36 cellular contexts compared by ENCODE assay signal in the genomic region with DNA sequence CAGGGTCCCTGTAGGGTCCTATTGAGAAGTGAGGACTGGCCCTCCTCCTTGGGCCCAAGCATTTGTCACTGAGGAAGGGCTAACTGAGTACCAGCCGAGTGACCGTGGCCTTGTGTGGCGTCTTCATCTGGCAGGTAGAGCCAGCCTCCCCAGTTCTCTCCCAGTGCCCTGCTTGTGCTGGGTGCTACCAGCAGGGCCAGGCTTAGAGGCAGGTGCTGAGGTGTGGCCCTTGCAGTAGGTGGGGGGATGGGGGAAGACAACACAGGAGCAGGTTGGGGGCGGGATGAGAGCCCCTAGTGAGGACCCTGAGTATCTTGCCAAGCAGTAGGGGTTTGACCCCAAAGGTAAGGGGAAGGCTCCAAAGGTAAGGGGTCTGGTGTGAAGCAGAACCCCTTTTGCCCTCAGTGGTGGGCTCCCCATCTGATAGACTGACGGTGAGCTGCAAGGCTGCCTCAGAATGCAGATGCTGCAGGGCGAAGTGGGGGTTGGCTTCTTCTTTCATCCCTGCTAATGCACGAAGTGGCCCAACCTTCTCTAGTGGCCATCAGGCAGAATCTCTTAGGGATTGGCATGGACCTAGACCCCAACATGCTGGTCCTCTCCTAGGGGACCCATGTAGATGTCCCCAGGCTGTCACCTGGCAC. TPM values are rescaled to one million over a fixed set of nuclear protein-coding genes. Genes with fewer than 3 reads are reported as not detected.
"Had no signal": no experiment of that assay in that cellular context is flagged by ENCODE, and none has a peak within 500 bp of the region (broad histone marks: within the 10 kb centered on the region; RNA-seq: fewer than 3 reads in every experiment).

No MANE protein-coding gene starts in this region.

- ATAC-seq: activated CD8-positive, alpha-beta memory T cell treated with anti-CD3 and anti-CD28 coated beads, Interleukin-2, amount 10 ng/mL, durations not matched to agents 7 days and 5 days; activated CD8-positive, alpha-beta T cell treated with anti-CD3 and anti-CD28 coated beads, Interleukin-2, amount 10 ng/mL, durations not matched to agents 7 days and 5 days; activated naive CD8-positive, alpha-beta T cell treated with anti-CD3 and anti-CD28 coated beads, Interleukin-2, amount 50 U/mL, for 24 hours; gastrocnemius medialis; T-helper 17 cell had no signal

- H3K27ac Mint-ChIP-seq: activated CD4-positive, alpha-beta memory T cell treated with anti-CD3 and anti-CD28 coated beads for 36 hours; activated CD8-positive, alpha-beta memory T cell treated with anti-CD3 and anti-CD28 coated beads, Interleukin-2, amount 10 ng/mL, durations not matched to agents 7 days and 5 days; activated CD8-positive, alpha-beta T cell treated with anti-CD3 and anti-CD28 coated beads, Interleukin-2, amount 10 ng/mL, durations not matched to agents 7 days and 5 days; activated naive CD4-positive, alpha-beta T cell treated with anti-CD3 and anti-CD28 coated beads for 36 hours; activated naive CD4-positive, alpha-beta T cell treated with anti-CD3 and anti-CD28 coated beads, Interleukin-2, amount 50 U/mL, for 24 hours; activated naive CD8-positive, alpha-beta T cell treated with anti-CD3 and anti-CD28 coated beads for 36 hours; activated naive CD8-positive, alpha-beta T cell treated with anti-CD3 and anti-CD28 coated beads, Interleukin-2, amount 50 U/mL, for 24 hours; activated T-helper 1 cell treated with anti-CD3 and anti-CD28 coated beads, Interleukin-12 subunit alpha, Interleukin-12 subunit beta, Interleukin-2, Interleukin-4 antibody, amounts not matched to agents 30 ng/mL and 10 ng/mL and 1 ng/mL, durations not matched to agents 14 hours and 24 hours and 36 hours; activated T-helper 2 cell treated with anti-CD3 and anti-CD28 coated beads, Interferon-gamma antibody, Interleukin-2, Interleukin-4, amounts not matched to agents 10 μg/mL and 5 μg/mL and 100 μg/mL, durations not matched to agents 14 hours and 24 hours and 36 hours; T-helper 17 cell; T-helper 2 cell treated with Interferon-gamma antibody and Interleukin-4, amounts not matched to agents 5 μg/mL and 100 μg/mL, for 36 hours had no signal

- H3K4me3 ChIP-seq: adrenal gland, ascending aorta, breast epithelium, cardiac muscle cell, colonic mucosa, gastrocnemius medialis had no signal

- H3K4me3 Mint-ChIP-seq: activated CD4-positive, alpha-beta memory T cell treated with anti-CD3 and anti-CD28 coated beads for 36 hours; activated CD8-positive, alpha-beta memory T cell treated with anti-CD3 and anti-CD28 coated beads, Interleukin-2, amount 10 ng/mL, durations not matched to agents 7 days and 5 days; activated CD8-positive, alpha-beta T cell treated with anti-CD3 and anti-CD28 coated beads, Interleukin-2, amount 10 ng/mL, durations not matched to agents 7 days and 5 days; activated naive CD4-positive, alpha-beta T cell treated with anti-CD3 and anti-CD28 coated beads for 36 hours; activated naive CD4-positive, alpha-beta T cell treated with anti-CD3 and anti-CD28 coated beads, Interleukin-2, amount 50 U/mL, for 24 hours; activated naive CD8-positive, alpha-beta T cell treated with anti-CD3 and anti-CD28 coated beads for 36 hours; activated naive CD8-positive, alpha-beta T cell treated with anti-CD3 and anti-CD28 coated beads, Interleukin-2, amount 50 U/mL, for 24 hours; activated T-helper 1 cell treated with anti-CD3 and anti-CD28 coated beads, Interleukin-12 subunit alpha, Interleukin-12 subunit beta, Interleukin-2, Interleukin-4 antibody, amounts not matched to agents 30 ng/mL and 10 ng/mL and 1 ng/mL, durations not matched to agents 14 hours and 24 hours and 36 hours; brain; T-helper 17 cell; T-helper 2 cell treated with Interferon-gamma antibody and Interleukin-4, amounts not matched to agents 5 μg/mL and 100 μg/mL, for 36 hours had no signal

- H3K9me3 Mint-ChIP-seq: activated CD4-positive, alpha-beta memory T cell treated with anti-CD3 and anti-CD28 coated beads for 36 hours; activated naive CD4-positive, alpha-beta T cell treated with anti-CD3 and anti-CD28 coated beads for 36 hours; activated naive CD4-positive, alpha-beta T cell treated with anti-CD3 and anti-CD28 coated beads, Interleukin-2, amount 50 U/mL, for 24 hours; activated naive CD8-positive, alpha-beta T cell treated with anti-CD3 and anti-CD28 coated beads for 36 hours; activated naive CD8-positive, alpha-beta T cell treated with anti-CD3 and anti-CD28 coated beads, Interleukin-2, amount 50 U/mL, for 24 hours; activated T-helper 1 cell treated with anti-CD3 and anti-CD28 coated beads, Interleukin-12 subunit alpha, Interleukin-12 subunit beta, Interleukin-2, Interleukin-4 antibody, amounts not matched to agents 30 ng/mL and 10 ng/mL and 1 ng/mL, durations not matched to agents 14 hours and 24 hours and 36 hours; activated T-helper 2 cell treated with anti-CD3 and anti-CD28 coated beads, Interferon-gamma antibody, Interleukin-2, Interleukin-4, amounts not matched to agents 10 μg/mL and 5 μg/mL and 100 μg/mL, durations not matched to agents 14 hours and 24 hours and 36 hours; brain; T-helper 2 cell treated with Interferon-gamma antibody and Interleukin-4, amounts not matched to agents 5 μg/mL and 100 μg/mL, for 36 hours had no signal

- FAIRE-seq: endometrium, endothelial cell of umbilical vein had no signal

- H3K27me3 ChIP-seq: adrenal gland, ascending aorta, breast epithelium, cardiac muscle cell, colonic mucosa, gastrocnemius medialis had no signal

- H3K27me3 Mint-ChIP-seq: activated CD4-positive, alpha-beta memory T cell treated with anti-CD3 and anti-CD28 coated beads for 36 hours; activated CD8-positive, alpha-beta memory T cell treated with anti-CD3 and anti-CD28 coated beads, Interleukin-2, amount 10 ng/mL, durations not matched to agents 7 days and 5 days; activated naive CD4-positive, alpha-beta T cell treated with anti-CD3 and anti-CD28 coated beads, Interleukin-2, amount 50 U/mL, for 24 hours; activated naive CD8-positive, alpha-beta T cell treated with anti-CD3 and anti-CD28 coated beads for 36 hours; activated naive CD8-positive, alpha-beta T cell treated with anti-CD3 and anti-CD28 coated beads, Interleukin-2, amount 50 U/mL, for 24 hours; brain; T-helper 17 cell had no signal

- H3K9me3 ChIP-seq: adrenal gland, ascending aorta, breast epithelium, colonic mucosa, gastrocnemius medialis had no signal

- H3K4me1 ChIP-seq: adrenal gland, ascending aorta, breast epithelium, colonic mucosa, gastrocnemius medialis had no signal

- H3K36me3 ChIP-seq: adrenal gland, ascending aorta, breast epithelium, cardiac muscle cell, colonic mucosa, gastrocnemius medialis had no signal

- H3K36me3 Mint-ChIP-seq: activated naive CD4-positive, alpha-beta T cell treated with anti-CD3 and anti-CD28 coated beads, Interleukin-2, amount 50 U/mL, for 24 hours; brain had no signal

- DNase-seq: activated CD4-positive, alpha-beta memory T cell treated with anti-CD3 and anti-CD28 coated beads for 36 hours; activated CD4-positive, alpha-beta T cell treated with anti-CD3 and anti-CD28 coated beads for 1 hour; activated CD4-positive, alpha-beta T cell treated with anti-CD3 and anti-CD28 coated beads for 48 hours; activated CD8-positive, alpha-beta memory T cell treated with anti-CD3 and anti-CD28 coated beads, Interleukin-2, amount 10 ng/mL, durations not matched to agents 7 days and 5 days; activated CD8-positive, alpha-beta memory T cell treated with anti-CD3 and anti-CD28 coated beads, Interleukin-2, amount 50 U/mL, for 4 hours; activated CD8-positive, alpha-beta T cell treated with anti-CD3 and anti-CD28 coated beads, Interleukin-2, amount 10 ng/mL, durations not matched to agents 7 days and 5 days; activated effector memory CD4-positive, alpha-beta T cell treated with anti-CD3 and anti-CD28 coated beads, Interleukin-2, amount 50 U/mL, for 16 hours; activated naive CD4-positive, alpha-beta T cell treated with anti-CD3 and anti-CD28 coated beads for 36 hours; activated naive CD8-positive, alpha-beta T cell treated with anti-CD3 and anti-CD28 coated beads for 36 hours; activated naive CD8-positive, alpha-beta T cell treated with anti-CD3 and anti-CD28 coated beads, Interleukin-2, amount 50 U/mL, for 24 hours; activated T-cell treated with anti-CD3 and anti-CD28 coated beads, Interleukin-2, amount 50 U/mL, for 1 hour; activated T-cell treated with anti-CD3 and anti-CD28 coated beads, Interleukin-2, amount 50 U/mL, for 48 hours; adrenal gland; amygdala; central memory CD4-positive, alpha-beta T cell; cerebellar nuclear complex; colonic mucosa; effector CD8-positive, alpha-beta T cell; foreskin fibroblast; gastrocnemius medialis; glutamatergic neuron; T-helper 1 cell; T-helper 17 cell; T1000 had no signal

- H3K27ac ChIP-seq: adrenal gland, ascending aorta, breast epithelium, cardiac muscle cell, colonic mucosa, epithelial cell of prostate, gastrocnemius medialis had no signal

RNA-seq across cellular contexts. Expression of a gene that starts 19.6 kb away (rescaled TPM):
- total RNA-seq: ascending aorta had no signal

RNA-seq across cellular contexts. Expression of a gene that starts 24.9 kb away (rescaled TPM):
- total RNA-seq: activated CD8-positive, alpha-beta memory T cell treated with anti-CD3 and anti-CD28 coated beads for 36 hours; activated CD8-positive, alpha-beta memory T cell treated with anti-CD3 and anti-CD28 coated beads, Interleukin-2, amount 10 ng/mL, durations not matched to agents 7 days and 5 days; activated CD8-positive, alpha-beta T cell treated with anti-CD3 and anti-CD28 coated beads, Interleukin-2, amount 10 ng/mL, durations not matched to agents 7 days and 5 days; activated naive CD8-positive, alpha-beta T cell treated with anti-CD3 and anti-CD28 coated beads for 36 hours had no signal
